Comparison of ENCODE assay signal across 29 cellular contexts in the genomic region with DNA sequence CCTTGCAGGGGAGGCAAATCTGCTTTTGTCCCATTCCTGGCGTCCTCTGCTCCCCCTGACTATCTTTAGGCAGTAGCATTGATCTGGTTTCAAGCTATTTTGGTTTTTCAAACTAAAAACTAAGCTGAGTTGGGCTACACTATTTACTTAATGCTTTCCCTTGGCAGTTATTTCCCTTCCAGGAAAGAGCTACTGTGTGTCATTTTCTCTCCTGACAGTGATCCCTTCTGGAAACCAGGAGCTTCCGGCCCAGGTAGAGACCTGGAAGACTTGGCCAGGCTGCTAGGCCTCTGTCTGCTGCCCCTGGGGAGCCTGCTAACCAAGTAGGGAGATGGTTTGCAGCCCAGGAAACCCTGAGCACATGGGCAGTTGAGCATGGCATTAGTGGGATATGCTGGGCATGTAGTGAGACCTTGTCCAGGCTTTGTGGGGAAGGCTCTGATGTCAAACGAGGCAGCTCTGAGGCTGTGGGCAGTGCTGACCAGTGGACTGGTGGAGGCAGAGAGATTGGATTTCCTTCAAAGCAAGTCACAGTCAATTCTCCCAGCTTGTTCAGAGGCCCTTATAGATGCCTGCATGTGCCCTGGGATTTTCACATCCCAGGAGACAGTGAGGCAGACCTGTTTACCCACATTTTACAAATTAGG.
"Had no signal": no experiment of that assay in that cellular context is flagged by ENCODE, and none has a peak within 500 bp of the region (broad histone marks: within the 10 kb centered on the region; RNA-seq: fewer than 3 reads in every experiment).

No MANE protein-coding gene starts in this region.

- H3K4me3 ChIP-seq: adrenal gland, coronary artery, dorsolateral prefrontal cortex had no signal

- FAIRE-seq: bronchial epithelial cell, frontal cortex had no signal

- H3K9me3 ChIP-seq: adrenal gland had no signal

- ATAC-seq: activated CD4-positive, CD25-positive, alpha-beta regulatory T cell treated with anti-CD3 and anti-CD28 coated beads, Interleukin-2, amount 50 U/mL, for 24 hours; activated CD8-positive, alpha-beta T cell treated with anti-CD3 and anti-CD28 coated beads for 36 hours; activated T-cell treated with anti-CD3 and anti-CD28 coated beads, Interleukin-2, amount 50 U/mL, for 4 hours; activated T-helper 17 cell treated with anti-CD3 and anti-CD28 coated beads, Interleukin-2, amount 50 U/mL, for 72 hours; esophagus mucosa; T-helper 17 cell had no signal

- H3K4me1 ChIP-seq: adrenal gland had no signal

- DNase-seq: activated B cell treated with CpG ODN at 0.5 μM for 24 hours; activated CD4-positive, alpha-beta T cell treated with anti-CD3 and anti-CD28 coated beads for 48 hours; activated CD4-positive, alpha-beta T cell treated with anti-CD3 and anti-CD28 coated beads, Interleukin-2, amount 50 U/mL, for 1 hour; activated CD4-positive, alpha-beta T cell treated with anti-CD3 and anti-CD28 coated beads, Interleukin-2, amount 50 U/mL, for 48 hours; activated CD8-positive, alpha-beta memory T cell treated with anti-CD3 and anti-CD28 coated beads for 24 hours; activated CD8-positive, alpha-beta T cell treated with anti-CD3 and anti-CD28 coated beads for 36 hours; activated effector memory CD4-positive, alpha-beta T cell treated with Interleukin-2 at 50 U/mL for 16 hours; activated gamma-delta T cell treated with Interleukin-2 at 50 U/mL for 16 hours; activated naive CD4-positive, alpha-beta T cell treated with anti-CD3 and anti-CD28 coated beads, Interleukin-2, amount 50 U/mL, for 16 hours; activated naive CD4-positive, alpha-beta T cell treated with Interleukin-2 at 50 U/mL for 16 hours; activated T-cell treated with anti-CD3 and anti-CD28 coated beads, Interleukin-2, amount 50 U/mL, for 4 hours; adrenal gland; amygdala; aorta; brain microvascular endothelial cell; dorsolateral prefrontal cortex; effector memory CD4-positive, alpha-beta T cell; endodermal cell; foreskin fibroblast; T-helper 1 cell; T-helper 17 cell; T1000; WERI-Rb-1 had no signal

- H3K36me3 ChIP-seq: adrenal gland, brain microvascular endothelial cell, WERI-Rb-1 had no signal

- H3K27me3 ChIP-seq: adrenal gland, brain microvascular endothelial cell, dorsolateral prefrontal cortex had no signal

- H3K27ac ChIP-seq: adrenal gland, brain microvascular endothelial cell, coronary artery, dorsolateral prefrontal cortex, WERI-Rb-1 had no signal
